3 cellular contexts compared by ENCODE assay signal in genomic region chr2:71102981-71103681, GRCh38.
A peak's percentile ranks its signal among the peaks of the same experiment; 100 is the strongest.
TF ChIP-seq lines count a peak whose summit lies in the region.

No MANE protein-coding gene starts in this region.

TF ChIP-seq in GM23338, 12 proteins besides CTCF, POLR2A, EP300 and RAD21 (continues in another document):
- TF ChIP-seq ZNF462 (CRISPR knock-in tag; IDR thresholded peaks at IDR 0.05) (no peak), ETS1 (IDR thresholded peaks at IDR 0.05) (no peak), NANOG (IDR thresholded peaks at IDR 0.05; ENCODE audit: borderline replicate concordance) (no peak), ZNF114 (CRISPR knock-in tag; IDR thresholded peaks at IDR 0.05) (no peak)

TF ChIP-seq in Ishikawa, 13 proteins besides CTCF, POLR2A, EP300 and RAD21:
- TF ChIP-seq YY1 (IDR thresholded peaks at IDR 0.05; ENCODE audit: low read depth) = no peak
- peak; percentile 67 for TF ChIP-seq USF1 (IDR thresholded peaks at IDR 0.05)

TF ChIP-seq in H1, 55 proteins besides CTCF, POLR2A, EP300 and RAD21:
- TF ChIP-seq CHD7 (IDR thresholded peaks at IDR 0.05; ENCODE audit: insufficient replicate concordance, low read length) (no peak), EZH2 (IDR thresholded peaks at IDR 0.05; ENCODE audit: low read depth, low read length, severe bottlenecking) (no peak), NANOG (IDR thresholded peaks at IDR 0.05; ENCODE audit: insufficient read depth, low read depth, low read length, poor library complexity, severe bottlenecking) (peak; percentile 59), MAX (IDR thresholded peaks at IDR 0.05) (peak; percentile 69), SP1 (IDR thresholded peaks at IDR 0.05; ENCODE audit: low read depth, low read length) (0 out of 2 replicates have a peak, but pooled peaks have one; percentile 18), CBX5 (IDR thresholded peaks at IDR 0.05; ENCODE audit: low read depth, low read length) (no peak), SP4 (IDR thresholded peaks at IDR 0.05; ENCODE audit: low read length) (no peak), CHD2 (IDR thresholded peaks at IDR 0.05; ENCODE audit: low read length) (no peak), TEAD4 (IDR thresholded peaks at IDR 0.05; ENCODE audit: low read depth, low read length) (peak; percentile 95), GABPA (IDR thresholded peaks at IDR 0.05; ENCODE audit: borderline replicate concordance, insufficient read depth, low read length) (no peak), TAF7 (optimal IDR thresholded peaks at IDR 0.05; ENCODE audit: borderline replicate concordance, low read depth, low read length) (no peak), USF2 (IDR thresholded peaks at IDR 0.05; ENCODE audit: low read length) (peak; percentile 25; the same call in 1 of the 2 replicates), SUZ12 (IDR thresholded peaks at IDR 0.05; ENCODE audit: low read length) (no peak), SIN3A (conservative IDR thresholded peaks at IDR 0.05 in 1 of 2, IDR thresholded peaks at IDR 0.05 in 1 of 2; ENCODE audit: low read depth in 1 of 2, low read length in 2 of 2) (no peak; a peak in 1 of 4 replicates), CREB1 (IDR thresholded peaks at IDR 0.05) (no peak), SAP30 (IDR thresholded peaks at IDR 0.05; ENCODE audit: insufficient read depth, insufficient replicate concordance, low read length) (no peak), E2F6 (IDR thresholded peaks at IDR 0.05) (no peak), CBX8 (IDR thresholded peaks at IDR 0.05; ENCODE audit: borderline replicate concordance, low read depth, low read length) (no peak), HDAC6 (IDR thresholded peaks at IDR 0.05; ENCODE audit: low read depth, low read length) (no peak), ATF2 (IDR thresholded peaks at IDR 0.05; ENCODE audit: low read length) (0 out of 2 replicates have a peak, but pooled peaks have one; percentile 44), YY1 (IDR thresholded peaks at IDR 0.05; ENCODE audit: low read depth, low read length) (no peak), RNF2 (IDR thresholded peaks at IDR 0.05; ENCODE audit: borderline replicate concordance, low read depth, low read length, missing control alignments, poor library complexity, severe bottlenecking) (no peak), JUN (IDR thresholded peaks at IDR 0.05; ENCODE audit: low read depth, low read length) (no peak), KDM5A (IDR thresholded peaks at IDR 0.05; ENCODE audit: low read length) (no peak), RFX5 (IDR thresholded peaks at IDR 0.05; ENCODE audit: borderline replicate concordance, low read depth, low read length) (no peak), POLR2AphosphoS5 (IDR thresholded peaks at IDR 0.05; ENCODE audit: low read depth, low read length) (no peak), POU5F1 (IDR thresholded peaks at IDR 0.05; ENCODE audit: low read depth, low read length) (no peak)
TF ChIP-seq in H1: peak in this region for 6.
